Comparison of ENCODE assay signal across 9 cellular contexts in genomic region chr1:161545005-161545731, GRCh38. TPM values are rescaled to one million over a fixed set of nuclear protein-coding genes. Genes with fewer than 3 reads are reported as not detected.
DNase-seq lines count a peak whose midpoint lies in the region; ATAC-seq and TF ChIP-seq lines count a peak whose summit lies in the region.
"Not testable (repeated sequence)": the region's sequence is repeated elsewhere in the genome, so short reads cannot be mapped to it uniquely, and the experiment has no call there.
"Had no signal": no experiment of that assay in that cellular context is flagged by ENCODE, and none has a peak within 500 bp of the region (broad histone marks: within the 10 kb centered on the region; RNA-seq: fewer than 3 reads in every experiment).

No MANE protein-coding gene starts in this region.

- not testable (repeated sequence) for H3K27me3 Mint-ChIP-seq in CD4-positive, alpha-beta memory T cell; activated B cell treated with CpG ODN at 0.5 μM for 24 hours; memory B cell

- 41 to 51% (median 47%) methylated on average over 10 to 11 of the region's 11 CpGs for WGBS in spleen, 5 donors

- intact Hi-C loops in CD4-positive, alpha-beta memory T cell (cut with micrococcal nuclease) = loop anchor here (10.0 kb wide), 1 partner anchor 60 kb away; no protein-coding TSS in a partner anchor
- intact Hi-C loops in activated B cell treated with CpG ODN at 0.5 μM for 24 hours (cut with micrococcal nuclease); spleen (cut with DNase I; ENCODE audit: low total_unique reads): not testable (repeated sequence)

- peak overlapping the region; percentile 31 for H3K27ac ChIP-seq in CD4-positive, alpha-beta memory T cell (ENCODE audit: low read depth, low read length)
- H3K27ac ChIP-seq in effector memory CD4-positive, alpha-beta T cell (ENCODE audit: insufficient read depth, low read length, poor library complexity, severe bottlenecking) = peak overlapping the region; percentile 32
- peak overlapping the region in 7 of 8 donors; percentile 54 to 90 (median 66) for H3K27ac ChIP-seq in spleen

- POLR2A ChIA-PET in CD4-positive, alpha-beta memory T cell (lab: Charles Lee; ENCODE audit: partially characterized antibody) = interaction anchor here (1.4 kb wide), 1 partner anchor 181 kb away, joined by 4 read pairs; no protein-coding TSS in a partner anchor
- POLR2A ChIA-PET in activated B cell treated with CpG ODN at 0.5 μM for 24 hours (lab: Charles Lee) = not testable (repeated sequence)

- not testable (repeated sequence) for TF ChIP-seq POLR2A in spleen (IDR thresholded peaks at IDR 0.05)

- not testable (repeated sequence) for H3K27me3 ChIP-seq in CD4-positive, alpha-beta memory T cell (ENCODE audit: insufficient read depth, low read length); effector memory CD4-positive, alpha-beta T cell (replicated peaks; ENCODE audit: control insufficient read depth, insufficient read depth, low read length, poor library complexity, severe bottlenecking); spleen (replicated peaks in 1 of 7)

- H3K4me1 Mint-ChIP-seq in CD4-positive, alpha-beta memory T cell = peaks cover 25 to 55% (median 43%) of the 10 kb centered on the region in 4 donors
- peaks cover 40% of the 10 kb centered on the region for H3K4me1 Mint-ChIP-seq in activated B cell treated with CpG ODN at 0.5 μM for 24 hours
- peaks cover 24% of the 10 kb centered on the region for H3K4me1 Mint-ChIP-seq in memory B cell

- DNase-seq in CD4-positive, alpha-beta memory T cell = peak in 2 of 5 donors; percentile 18 to 51
- peak; percentile 44 for DNase-seq in LoVo (ENCODE audit: low spot score)
- DNase-seq in activated B cell treated with CpG ODN at 0.5 μM for 24 hours; effector memory CD4-positive, alpha-beta T cell; memory B cell (ENCODE audit: low spot score in 2 of 2); spleen: not testable (repeated sequence)
- DNase-seq in activated effector memory CD4-positive, alpha-beta T cell treated with anti-CD3 and anti-CD28 coated beads, Interleukin-2, amount 50 U/mL, for 16 hours = peak; percentile 65

- H3K27ac Mint-ChIP-seq in CD4-positive, alpha-beta memory T cell = peak overlapping the region; percentile 42 to 90 (median 84)
- H3K27ac Mint-ChIP-seq in activated B cell treated with CpG ODN at 0.5 μM for 24 hours = peak overlapping the region; percentile 70
- peak overlapping the region; percentile 60 for H3K27ac Mint-ChIP-seq in memory B cell

- CTCF ChIA-PET in CD4-positive, alpha-beta memory T cell (lab: Charles Lee; ENCODE audit: partially characterized antibody); activated B cell treated with CpG ODN at 0.5 μM for 24 hours (lab: Charles Lee): not testable (repeated sequence)

- not testable (repeated sequence) for H3K4me3 ChIP-seq in CD4-positive, alpha-beta memory T cell (ENCODE audit: low read length in 2 of 2); effector memory CD4-positive, alpha-beta T cell (ENCODE audit: insufficient read depth, low read depth, low read length, poor library complexity, severe bottlenecking)
- peak overlapping the region in 2 of 8 donors; percentile 35 to 59 for H3K4me3 ChIP-seq in spleen

- TF ChIP-seq CTCF in activated B cell treated with CpG ODN at 0.5 μM for 24 hours (IDR thresholded peaks at IDR 0.05); spleen (IDR thresholded peaks at IDR 0.05 in 8 of 11, conservative IDR thresholded peaks at IDR 0.05 in 3 of 11): not testable (repeated sequence)

- not testable (repeated sequence) for H3K36me3 Mint-ChIP-seq in CD4-positive, alpha-beta memory T cell; activated B cell treated with CpG ODN at 0.5 μM for 24 hours (ENCODE audit: low read depth); memory B cell

- H3K4me1 ChIP-seq in CD4-positive, alpha-beta memory T cell (ENCODE audit: insufficient read depth, low read length) = peaks cover 50% of the 10 kb centered on the region
- H3K4me1 ChIP-seq in effector memory CD4-positive, alpha-beta T cell (ENCODE audit: control insufficient read depth, insufficient read depth, low read length, poor library complexity, severe bottlenecking) = not testable (repeated sequence)
- peaks cover 0 to 50% (median 31%) of the 10 kb centered on the region in 6 donors for H3K4me1 ChIP-seq in spleen

- peak overlapping the region in 5 of 8 donors; percentile 53 to 78 (median 56) for H3K4me3 Mint-ChIP-seq in CD4-positive, alpha-beta memory T cell
- H3K4me3 Mint-ChIP-seq in activated B cell treated with CpG ODN at 0.5 μM for 24 hours = not testable (repeated sequence)
- peak overlapping the region; percentile 45 for H3K4me3 Mint-ChIP-seq in memory B cell

- not testable (repeated sequence) for ATAC-seq in activated B cell treated with CpG ODN at 0.5 μM for 24 hours (ENCODE audit: low read depth)
- ATAC-seq in memory B cell (ENCODE audit: low read depth) = peak; percentile 27

- not testable (repeated sequence) for H3K9me3 ChIP-seq in CD4-positive, alpha-beta memory T cell (ENCODE audit: control insufficient read depth in 1 of 2, low read length in 2 of 2); effector memory CD4-positive, alpha-beta T cell (ENCODE audit: control insufficient read depth, low read length); spleen

- H3K36me3 ChIP-seq in CD4-positive, alpha-beta memory T cell (ENCODE audit: insufficient read depth, low read length); effector memory CD4-positive, alpha-beta T cell (ENCODE audit: control insufficient read depth, insufficient read depth, low read length); spleen: not testable (repeated sequence)

- H3K9me3 Mint-ChIP-seq in CD4-positive, alpha-beta memory T cell; activated B cell treated with CpG ODN at 0.5 μM for 24 hours; memory B cell: not testable (repeated sequence)

RNA-seq across cellular contexts. Expression of gene FCGR3A, which starts 4.5 kb away (rescaled TPM):
- 1 to 10 TPM in 1 of 2 experiments, under 1 TPM in 1; 0.81 to 2.1 TPM for total RNA-seq in CD4-positive, alpha-beta memory T cell
- polyA plus RNA-seq in CD4-positive, alpha-beta memory T cell = under 1 TPM in 1 of 2 donors, not detected in 1; 0.14 TPM
- total RNA-seq in activated B cell treated with CpG ODN at 0.5 μM for 24 hours = 0.24 and 0.47 TPM in 2 replicates
- 100 to 1,000 TPM; 187 to 532 (median 359) TPM for total RNA-seq in spleen
- 10 to 100 TPM; 35.5 to 91.8 (median 59.0) TPM for polyA plus RNA-seq in spleen
- total RNA-seq: M059J had no signal
- polyA plus RNA-seq: A549 had no signal

RNA-seq across cellular contexts. Expression of gene HSPA6, which starts 20.8 kb away (rescaled TPM):
- 1 to 10 TPM; 2.4 TPM for total RNA-seq in CD4-positive, alpha-beta memory T cell
- under 1 TPM in 1 of 2 donors, not detected in 1; 0.09 TPM for polyA plus RNA-seq in CD4-positive, alpha-beta memory T cell
- total RNA-seq in activated B cell treated with CpG ODN at 0.5 μM for 24 hours (4.0 and 4.5 TPM in 2 replicates), spleen (10 to 100 TPM; 13.0 to 52.2 (median 33.8) TPM)
- 10 to 100 TPM in 1 of 3 donors, 1 to 10 TPM in 2; 3.6 to 12.4 (median 8.1) TPM for polyA plus RNA-seq in spleen

RNA-seq across cellular contexts. Expression of gene FCGR2A, which starts 39.9 kb away (rescaled TPM):
- total RNA-seq in CD4-positive, alpha-beta memory T cell = 1 to 10 TPM; 1.0 to 1.9 TPM
- not detected for polyA plus RNA-seq in CD4-positive, alpha-beta memory T cell
- total RNA-seq in activated B cell treated with CpG ODN at 0.5 μM for 24 hours (6.2 and 8.6 TPM in 2 replicates), spleen (100 to 1,000 TPM; 105 to 328 (median 160) TPM)
- polyA plus RNA-seq in spleen = 10 to 100 TPM; 13.9 to 24.2 (median 24.1) TPM

Comparison
In these comparisons a context has a peak if more than half of its experiments do, and no peak if none do; other contexts are left out.
1. RNA of gene FCGR3A, which starts 4.5 kb away (total RNA-seq): 187 to 532 TPM in spleen; 0.81 to 2.1 TPM in CD4-positive, alpha-beta memory T cell and 0.24 to 0.47 TPM in activated B cell treated with CpG ODN at 0.5 μM for 24 hours; every median in the first group is over 10 times any median in the second.
2. RNA of gene FCGR2A, which starts 39.9 kb away (total RNA-seq): 105 to 328 TPM in spleen; 6.2 to 8.6 TPM in activated B cell treated with CpG ODN at 0.5 μM for 24 hours and 1.0 to 1.9 TPM in CD4-positive, alpha-beta memory T cell; every median in the first group is over 10 times any median in the second.
3. Peak in every context shown above with its lines, with median percentiles within 50 percentile points of each other: H3K27ac ChIP-seq and H3K27ac Mint-ChIP-seq.